Comparison of ENCODE assay signal across 17 cellular contexts in the genomic region with DNA sequence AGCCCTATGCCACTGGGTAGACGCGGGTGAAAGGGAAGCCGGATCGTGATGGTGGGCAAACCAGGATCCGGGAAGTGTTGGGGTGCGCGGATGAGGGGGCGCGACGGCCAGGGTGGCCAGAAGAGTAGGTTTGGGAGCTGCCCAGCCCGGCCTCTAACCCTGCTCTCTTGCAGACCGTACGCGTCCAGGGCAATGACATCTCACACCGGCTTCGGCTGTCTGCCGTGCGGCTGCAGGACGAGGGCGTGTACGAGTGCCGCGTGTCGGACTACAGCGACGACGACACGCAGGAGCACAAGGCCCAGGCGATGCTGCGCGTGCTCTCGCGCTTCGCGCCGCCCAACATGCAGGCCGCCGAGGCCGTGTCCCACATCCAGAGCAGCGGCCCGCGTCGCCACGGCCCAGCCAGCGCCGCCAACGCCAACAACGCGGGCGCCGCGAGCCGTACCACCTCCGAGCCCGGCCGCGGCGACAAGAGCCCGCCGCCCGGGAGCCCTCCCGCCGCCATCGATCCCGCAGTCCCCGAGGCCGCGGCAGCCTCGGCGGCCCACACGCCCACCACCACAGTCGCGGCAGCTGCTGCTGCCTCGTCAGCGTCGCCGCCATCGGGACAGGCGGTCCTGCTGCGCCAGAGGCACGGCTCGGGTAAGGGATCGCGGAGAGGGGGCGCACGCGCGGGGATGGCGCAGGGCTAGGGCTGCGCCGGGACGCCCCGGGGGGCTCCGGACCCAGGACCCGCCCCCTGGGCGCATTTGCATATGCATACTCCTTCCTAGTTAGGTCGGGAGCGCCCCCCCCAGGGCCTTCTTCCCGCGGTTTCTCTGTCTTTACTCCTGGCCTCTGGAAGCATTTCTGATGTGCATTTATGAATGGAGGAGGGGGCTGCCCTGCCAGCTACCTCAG. TPM values are rescaled to one million over a fixed set of nuclear protein-coding genes. Genes with fewer than 3 reads are reported as not detected.
DNase-seq lines count a peak whose midpoint lies in the region; ATAC-seq lines count a peak whose summit lies in the region.
"Had no signal": no experiment of that assay in that cellular context is flagged by ENCODE, and none has a peak within 500 bp of the region (broad histone marks: within the 10 kb centered on the region; RNA-seq: fewer than 3 reads in every experiment).

No MANE protein-coding gene starts in this region.

- peak overlapping the region; percentile 90 for H2BK15ac ChIP-seq in neuronal stem cell (ENCODE audit: low read length)

- H3K9ac ChIP-seq in HUES48 (ENCODE audit: low read depth, low read length) (no peak overlapping the region), neuronal stem cell (ENCODE audit: low read depth, low read length, poor library complexity) (peak overlapping the region; percentile 79)

- H3K9me3 Mint-ChIP-seq in effector memory CD8-positive, alpha-beta T cell = no peaks in the 10 kb centered on the region

- no peaks in the 10 kb centered on the region for H3K36me3 Mint-ChIP-seq in effector memory CD8-positive, alpha-beta T cell (ENCODE audit: insufficient read depth)

- peak overlapping the region; percentile 40 for H2AK5ac ChIP-seq in neuronal stem cell (ENCODE audit: low read depth, low read length)

- peaks cover 15 to 22% of the 10 kb centered on the region in 2 donors for H3K4me1 Mint-ChIP-seq in effector memory CD8-positive, alpha-beta T cell (ENCODE audit: low read depth in 2 of 2)

- no peak overlapping the region for H2BK5ac ChIP-seq in neuronal stem cell (ENCODE audit: low read length)

- no peaks in the 10 kb centered on the region for H3K79me1 ChIP-seq in neuronal stem cell (ENCODE audit: low read depth, low read length)

- H3K27me3 ChIP-seq in HUES48 (ENCODE audit: control insufficient read depth, insufficient read depth, low read length) = peaks cover 69% of the 10 kb centered on the region
- H3K27me3 ChIP-seq in neuronal stem cell (ENCODE audit: control insufficient read depth in 3 of 3, insufficient read depth in 3 of 3, low read depth in 1 of 3, low read length in 3 of 3) = peaks cover 28 to 79% (median 59%) of the 10 kb centered on the region in 3 experiments

- peaks cover 72 to 86% of the 10 kb centered on the region in 2 donors for H3K27me3 Mint-ChIP-seq in effector memory CD8-positive, alpha-beta T cell

- peak overlapping the region; percentile 74 for H2AFZ ChIP-seq in neuronal stem cell (ENCODE audit: low read length)

- peak overlapping the region; percentile 1 for H2BK12ac ChIP-seq in neuronal stem cell (ENCODE audit: low read length)

- H3K36me3 ChIP-seq in HUES48 (ENCODE audit: control insufficient read depth, insufficient read depth, low read length) (no peaks in the 10 kb centered on the region), neuronal stem cell (replicated peaks in 1 of 2; ENCODE audit: control insufficient read depth in 2 of 2, insufficient read depth in 2 of 2, low read length in 2 of 2) (no peaks in the 10 kb centered on the region)

- peak overlapping the region; percentile 94 for H3K18ac ChIP-seq in neuronal stem cell (ENCODE audit: low read length)

- H3K23ac ChIP-seq in neuronal stem cell (ENCODE audit: low read depth, low read length, poor library complexity) = peak overlapping the region; percentile 37

- ATAC-seq in effector memory CD8-positive, alpha-beta T cell (replicated peaks) = no peak
- ATAC-seq: GM12878 had no signal

- H3K27ac Mint-ChIP-seq in effector memory CD8-positive, alpha-beta T cell = no peak overlapping the region

- peak overlapping the region; percentile 62 for H3K4me3 ChIP-seq in HUES48 (ENCODE audit: low read depth, low read length)
- H3K4me3 ChIP-seq in neuronal stem cell (ENCODE audit: low read length in 2 of 2) = peak overlapping the region in 1 of 2 donors; percentile 78
- H3K4me3 ChIP-seq: GM12878, testis had no signal

- H4K91ac ChIP-seq in neuronal stem cell (ENCODE audit: low read depth, low read length, poor library complexity) = no peak overlapping the region

- H3K14ac ChIP-seq in neuronal stem cell (ENCODE audit: low read length) = peak overlapping the region; percentile 3

- DNase-seq in DMS 273 (lab: John Stamatoyannopoulos, UW; ENCODE audit: unreplicated experiment) (peak; percentile 45), DMS 273 treated with DMSO at 0.1 percent for 48 hours (lab: John Stamatoyannopoulos, UW) (no peak), neuronal stem cell (ENCODE audit: low spot score) (peak; percentile 54), dermis blood vessel endothelial cell (no peak), HT-29 (ENCODE audit: low spot score) (no peak), NCI-H82 treated with DMSO at 0.1 percent for 48 hours (lab: John Stamatoyannopoulos, UW; ENCODE audit: unreplicated experiment) (no peak)
- no peak for DNase-seq in effector memory CD8-positive, alpha-beta T cell
- DNase-seq: activated CD4-positive, CD25-positive, alpha-beta regulatory T cell treated with anti-CD3 and anti-CD28 coated beads, Interleukin-2, amount 50 U/mL, for 72 hours; KG1; NCI-H187; testis had no signal

- peak overlapping the region; percentile 89 for H2BK120ac ChIP-seq in neuronal stem cell (ENCODE audit: low read depth, low read length)

- peak overlapping the region; percentile 91 for H3K4me2 ChIP-seq in neuronal stem cell (ENCODE audit: insufficient read depth, low read length, poor library complexity, severe bottlenecking)

- H3K4me1 ChIP-seq in HUES48 (ENCODE audit: control insufficient read depth, insufficient read depth, low read length) = peaks cover 7% of the 10 kb centered on the region; the same call in 1 of the 2 replicates
- H3K4me1 ChIP-seq in neuronal stem cell (ENCODE audit: control insufficient read depth in 2 of 2, insufficient read depth in 1 of 2, low read depth in 1 of 2, low read length in 2 of 2) = peaks cover 5 to 21% of the 10 kb centered on the region in 2 donors

- peak overlapping the region; percentile 83 to 84 for H3K4me3 Mint-ChIP-seq in effector memory CD8-positive, alpha-beta T cell

- H3K27ac ChIP-seq in HUES48 (ENCODE audit: low read depth, low read length) (no peak overlapping the region), neuronal stem cell (replicated peaks; ENCODE audit: low read length) (no peak overlapping the region)
- H3K27ac ChIP-seq: 22Rv1, testis had no signal

- peak overlapping the region; percentile 3 for H4K8ac ChIP-seq in neuronal stem cell (ENCODE audit: low read depth, low read length)

- peak overlapping the region; percentile 30 for H3K4ac ChIP-seq in neuronal stem cell (ENCODE audit: low read length)

- no CpG with 5 or more reads among the region's 100 CpGs for WGBS in neuronal stem cell (ENCODE audit: extremely low coverage in 2 of 2, insufficient read length in 2 of 2, insufficient replicate concordance in 1 of 2), 2 donors

- H3K9me3 ChIP-seq in HUES48 (ENCODE audit: control insufficient read depth, insufficient read depth, low read length) = no peaks in the 10 kb centered on the region
- H3K9me3 ChIP-seq in neuronal stem cell (replicated peaks in 1 of 2; ENCODE audit: control insufficient read depth in 2 of 2, insufficient read depth in 1 of 2, low read depth in 1 of 2, low read length in 2 of 2) = peaks cover 0 to 6% of the 10 kb centered on the region in 2 donors
- H3K9me3 ChIP-seq: testis had no signal

RNA-seq across cellular contexts. Expression of a gene that starts 4.1 kb away (rescaled TPM):
- 2.1 TPM for polyA plus RNA-seq in neuronal stem cell (2013, experiment 1 of 2)
- 2.2 TPM for polyA plus RNA-seq in neuronal stem cell (2013, experiment 2 of 2)
- total RNA-seq in dermis blood vessel endothelial cell = not detected in 2 replicates
- total RNA-seq in HT-29 (2014; rRNA removed; shearing (Covaris generic)) = not detected in 2 replicates
- total RNA-seq: GM12878, liver, pulmonary artery endothelial cell had no signal
- polyA plus RNA-seq: adipose tissue, GM12878, liver had no signal

Comparison
In these comparisons a context has a peak if more than half of its experiments do, and no peak if none do; other contexts are left out.
1. DNase-seq: peak in DMS 273 (single experiment) and neuronal stem cell (single experiment); none in DMS 273 treated with DMSO at 0.1 percent for 48 hours (single experiment), effector memory CD8-positive, alpha-beta T cell (0 of 3), dermis blood vessel endothelial cell (single experiment), HT-29 (single experiment) and NCI-H82 treated with DMSO at 0.1 percent for 48 hours (single experiment).